27 cellular contexts compared by ENCODE assay signal in genomic region chr3:107377151-107377550, GRCh38. TPM values are rescaled to one million over a fixed set of nuclear protein-coding genes. Genes with fewer than 3 reads are reported as not detected.
"Had no signal": no experiment of that assay in that cellular context is flagged by ENCODE, and none has a peak within 500 bp of the region (broad histone marks: within the 10 kb centered on the region; RNA-seq: fewer than 3 reads in every experiment).

Gene CCDC54 (plus strand): TSS chr3:107377439. CDS start chr3:107377588, 149 bp downstream.

- ATAC-seq: activated naive CD4-positive, alpha-beta T cell treated with anti-CD3 and anti-CD28 coated beads, Interleukin-2, amount 50 U/mL, for 72 hours; heart right ventricle; left lobe of liver; lower lobe of right lung; sciatic nerve; stimulated activated memory B cell treated with anti-CD40 and anti-IgM and Interleukin-4, amounts not matched to agents 10 μg/mL and 1 μg/mL and 100 μg/mL, for 72 hours; WTC11 had no signal

- H3K4me1 ChIP-seq: adrenal gland, ascending aorta, heart right ventricle, lower lobe of right lung, stomach, suprapubic skin, transverse colon had no signal

- H3K9me3 ChIP-seq: adrenal gland, ascending aorta, heart right ventricle, lower lobe of right lung, stomach, suprapubic skin, transverse colon had no signal

- H3K27me3 ChIP-seq: adrenal gland, ascending aorta, brain microvascular endothelial cell, heart right ventricle, stomach, suprapubic skin, transverse colon had no signal

- H3K27ac ChIP-seq: adrenal gland, ascending aorta, brain microvascular endothelial cell, heart right ventricle, lower lobe of right lung, stomach, suprapubic skin, transverse colon had no signal

- H3K4me3 ChIP-seq: adrenal gland, ascending aorta, heart right ventricle, lower lobe of right lung, stomach, suprapubic skin, transverse colon had no signal

- FAIRE-seq: urothelium cell line had no signal

- H3K36me3 ChIP-seq: adrenal gland, ascending aorta, brain microvascular endothelial cell, heart right ventricle, lower lobe of right lung, stomach, suprapubic skin, transverse colon had no signal

- DNase-seq: activated T-cell treated with anti-CD3 and anti-CD28 coated beads, Interleukin-2, amount 50 U/mL, for 1 hour; adrenal gland; brain microvascular endothelial cell; caudate nucleus; effector CD4-positive, alpha-beta T cell; erythroblast; heart right ventricle; islet precursor cell; lower lobe of right lung; naive B cell; occipital lobe; posterior cingulate gyrus; small intestine; stimulated activated CD4-positive, alpha-beta T cell treated with anti-CD3 and anti-CD28 coated beads, Interleukin-2, amount 100 ng/mL, for 24 hours; stomach; transverse colon had no signal

RNA-seq across cellular contexts. Expression of gene CCDC54, which starts in this region (rescaled TPM):
- total RNA-seq: activated naive CD4-positive, alpha-beta T cell treated with anti-CD3 and anti-CD28 coated beads, Interleukin-2, amount 50 U/mL, for 72 hours; adrenal gland; ascending aorta; heart right ventricle; left lobe of liver; lower lobe of right lung; mesenteric fat pad; mucosa of gallbladder; neural crest cell; sciatic nerve; stomach; suprapubic skin; transverse colon; WTC11 had no signal
